2 cellular contexts compared by ENCODE assay signal in the genomic region with DNA sequence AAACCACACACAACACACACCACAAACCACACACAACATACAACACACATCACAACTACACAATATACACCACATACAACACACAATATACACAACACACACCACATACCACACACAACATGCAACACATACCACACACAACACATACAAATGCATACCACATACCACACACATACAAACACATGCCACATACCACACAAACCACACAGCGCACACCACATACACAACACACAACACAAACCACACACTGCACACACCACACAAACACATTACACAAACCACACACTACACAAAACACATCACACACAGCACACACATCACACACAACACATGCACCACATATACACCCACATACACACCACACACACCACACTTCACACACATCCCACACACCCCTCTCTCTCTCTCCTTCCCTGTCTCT.
TF ChIP-seq lines count a peak whose summit lies in the region.

No MANE protein-coding gene starts in this region.

TF ChIP-seq in IMR-90, 13 proteins besides CTCF, POLR2A, EP300 and RAD21:
- no peak for TF ChIP-seq RFX5 (IDR thresholded peaks at IDR 0.05; ENCODE audit: low read depth, low read length)
- no peak for TF ChIP-seq CEBPB (IDR thresholded peaks at IDR 0.05; ENCODE audit: low read depth, low read length)
- TF ChIP-seq, protein P1, sequence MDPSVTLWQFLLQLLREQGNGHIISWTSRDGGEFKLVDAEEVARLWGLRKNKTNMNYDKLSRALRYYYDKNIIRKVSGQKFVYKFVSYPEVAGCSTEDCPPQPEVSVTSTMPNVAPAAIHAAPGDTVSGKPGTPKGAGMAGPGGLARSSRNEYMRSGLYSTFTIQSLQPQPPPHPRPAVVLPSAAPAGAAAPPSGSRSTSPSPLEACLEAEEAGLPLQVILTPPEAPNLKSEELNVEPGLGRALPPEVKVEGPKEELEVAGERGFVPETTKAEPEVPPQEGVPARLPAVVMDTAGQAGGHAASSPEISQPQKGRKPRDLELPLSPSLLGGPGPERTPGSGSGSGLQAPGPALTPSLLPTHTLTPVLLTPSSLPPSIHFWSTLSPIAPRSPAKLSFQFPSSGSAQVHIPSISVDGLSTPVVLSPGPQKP (IDR thresholded peaks at IDR 0.05; ENCODE audit: borderline replicate concordance, low read depth, low read length) = no peak
- TF ChIP-seq FOS (IDR thresholded peaks at IDR 0.05; ENCODE audit: low read depth, low read length) = no peak
- no peak for TF ChIP-seq RCOR1 (IDR thresholded peaks at IDR 0.05; ENCODE audit: insufficient replicate concordance, low read length)
- no peak for TF ChIP-seq BHLHE40 (IDR thresholded peaks at IDR 0.05; ENCODE audit: low read depth, low read length)
- TF ChIP-seq CHD1 (IDR thresholded peaks at IDR 0.05; ENCODE audit: low read depth, low read length) = no peak
- TF ChIP-seq, protein P2, sequence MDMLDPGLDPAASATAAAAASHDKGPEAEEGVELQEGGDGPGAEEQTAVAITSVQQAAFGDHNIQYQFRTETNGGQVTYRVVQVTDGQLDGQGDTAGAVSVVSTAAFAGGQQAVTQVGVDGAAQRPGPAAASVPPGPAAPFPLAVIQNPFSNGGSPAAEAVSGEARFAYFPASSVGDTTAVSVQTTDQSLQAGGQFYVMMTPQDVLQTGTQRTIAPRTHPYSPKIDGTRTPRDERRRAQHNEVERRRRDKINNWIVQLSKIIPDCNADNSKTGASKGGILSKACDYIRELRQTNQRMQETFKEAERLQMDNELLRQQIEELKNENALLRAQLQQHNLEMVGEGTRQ (IDR thresholded peaks at IDR 0.05; ENCODE audit: low read depth, low read length) = no peak
- TF ChIP-seq NFE2L2 (IDR thresholded peaks at IDR 0.05; ENCODE audit: low read depth, low read length) = no peak
- no peak for TF ChIP-seq MAZ (IDR thresholded peaks at IDR 0.05; ENCODE audit: borderline replicate concordance, low read depth, low read length)
- TF ChIP-seq MXI1 (IDR thresholded peaks at IDR 0.05; ENCODE audit: borderline replicate concordance, low read depth, low read length) = no peak
- TF ChIP-seq SMC3 (IDR thresholded peaks at IDR 0.05; ENCODE audit: low read depth, low read length) = no peak
- no peak for TF ChIP-seq MAFK (IDR thresholded peaks at IDR 0.05; ENCODE audit: low read depth, low read length)

TF ChIP-seq in H1, 55 proteins besides CTCF, POLR2A, EP300 and RAD21:
- TF ChIP-seq SUZ12 (IDR thresholded peaks at IDR 0.05; ENCODE audit: low read length) (no peak), SIX5 (IDR thresholded peaks at IDR 0.05; ENCODE audit: low read depth, low read length) (no peak), HDAC2 (IDR thresholded peaks at IDR 0.05; ENCODE audit: borderline replicate concordance in 1 of 2, low read depth in 2 of 2, low read length in 2 of 2) (no peak), BCL11A (IDR thresholded peaks at IDR 0.05; ENCODE audit: low read depth in 2 of 2, low read length in 2 of 2) (no peak), FOSL1 (IDR thresholded peaks at IDR 0.05; ENCODE audit: insufficient read depth, low read depth, low read length) (no peak), RBBP5 (IDR thresholded peaks at IDR 0.05; ENCODE audit: borderline replicate concordance, low read depth, low read length) (no peak), CHD2 (IDR thresholded peaks at IDR 0.05; ENCODE audit: low read length) (no peak), RXRA (IDR thresholded peaks at IDR 0.05; ENCODE audit: insufficient read depth, low read depth, low read length) (no peak), SIN3A (conservative IDR thresholded peaks at IDR 0.05 in 1 of 2, IDR thresholded peaks at IDR 0.05 in 1 of 2; ENCODE audit: low read depth in 1 of 2, low read length in 2 of 2) (no peak), CBX8 (IDR thresholded peaks at IDR 0.05; ENCODE audit: borderline replicate concordance, low read depth, low read length) (no peak), SRF (IDR thresholded peaks at IDR 0.05; ENCODE audit: low read depth, low read length) (no peak)
- TF ChIP-seq, protein P3, sequence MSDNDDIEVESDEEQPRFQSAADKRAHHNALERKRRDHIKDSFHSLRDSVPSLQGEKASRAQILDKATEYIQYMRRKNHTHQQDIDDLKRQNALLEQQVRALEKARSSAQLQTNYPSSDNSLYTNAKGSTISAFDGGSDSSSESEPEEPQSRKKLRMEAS (IDR thresholded peaks at IDR 0.05) = no peak
